ENCODE assay signal across 1 cellular context in genomic region chr22:41568811-41569210, GRCh38.
TF ChIP-seq lines count a peak whose summit lies in the region.

No MANE protein-coding gene starts in this region.

TF ChIP-seq in neural cell, 6 proteins besides CTCF, POLR2A, EP300 and RAD21 (continued from another document):
- no peak for TF ChIP-seq REST (IDR thresholded peaks at IDR 0.05; ENCODE audit: borderline replicate concordance)
- TF ChIP-seq EZH2 (IDR thresholded peaks at IDR 0.05; ENCODE audit: borderline replicate concordance, insufficient read depth, low read length, poor library complexity, severe bottlenecking), result no peak
TF ChIP-seq in neural cell: peak in this region for 1.
